ENCODE assay signal across 23 cellular contexts in genomic region chr16:79525132-79525531, GRCh38.
A peak's percentile ranks its signal among the peaks of the same experiment; 100 is the strongest.
DNase-seq lines count a peak whose midpoint lies in the region; ATAC-seq, FAIRE-seq and TF ChIP-seq lines count a peak whose summit lies in the region.
"Had no signal": no experiment of that assay in that cellular context is flagged by ENCODE, and none has a peak within 500 bp of the region (broad histone marks: within the 10 kb centered on the region; RNA-seq: fewer than 3 reads in every experiment).

No MANE protein-coding gene starts in this region.

- DNase-seq in DMS79 treated with DMSO at 0.1 percent for 48 hours (lab: John Stamatoyannopoulos, UW) (peak; percentile 26), DMS79 (lab: John Stamatoyannopoulos, UW) (no peak), NCI-H524 (lab: John Stamatoyannopoulos, UW) (peak; percentile 46 to 72), neuronal stem cell (ENCODE audit: low spot score) (no peak), activated T-cell treated with anti-CD3 and anti-CD28 coated beads for 4 hours (no peak), spleen (no peak)
- DNase-seq in activated T-cell treated with anti-CD3 and anti-CD28 coated beads, Interleukin-2, amount 50 U/mL, for 72 hours: no peak
- DNase-seq: CD4-positive, alpha-beta T cell; CD8-positive, alpha-beta memory T cell; DMS 273 treated with DMSO at 0.1 percent for 48 hours; DND-41; H7; HCEC 1CT had no signal

- peaks cover 28% of the 10 kb centered on the region for H3K27me3 Mint-ChIP-seq in activated T-cell treated with anti-CD3 and anti-CD28 coated beads, Interleukin-2, amount 50 U/mL, for 72 hours (ENCODE audit: low read depth)

- no peak overlapping the region for H3K9ac ChIP-seq in neuronal stem cell (ENCODE audit: low read depth, low read length, poor library complexity)
- H3K9ac ChIP-seq: BLaER1 had no signal

- H4K91ac ChIP-seq in neuronal stem cell (ENCODE audit: low read depth, low read length, poor library complexity): no peak overlapping the region

- H3K27ac Mint-ChIP-seq in activated T-cell treated with anti-CD3 and anti-CD28 coated beads, Interleukin-2, amount 50 U/mL, for 72 hours: no peak overlapping the region
- H3K27ac Mint-ChIP-seq: B cell; CD4-positive, alpha-beta T cell had no signal

- peak overlapping the region; percentile 14 for H2AFZ ChIP-seq in neuronal stem cell (ENCODE audit: low read length)

- TF ChIP-seq CTCF in spleen (IDR thresholded peaks at IDR 0.05 in 8 of 11, conservative IDR thresholded peaks at IDR 0.05 in 3 of 11): no peak

- no peak for ATAC-seq in activated T-cell treated with anti-CD3 and anti-CD28 coated beads, Interleukin-2, amount 50 U/mL, for 72 hours (replicated peaks in 1 of 2)

- H3K18ac ChIP-seq in neuronal stem cell (ENCODE audit: low read length): no peak overlapping the region

- H3K14ac ChIP-seq in neuronal stem cell (ENCODE audit: low read length): no peak overlapping the region

- WGBS in neuronal stem cell (ENCODE audit: extremely low coverage in 2 of 2, insufficient read length in 2 of 2, insufficient replicate concordance in 1 of 2), 2 donors: no CpG with 5 or more reads among the region's 6 CpGs
- WGBS in spleen, 5 donors: 38 to 48% (median 47%) methylated on average over 6 of the region's 6 CpGs

- no peak for TF ChIP-seq POLR2A in spleen (IDR thresholded peaks at IDR 0.05)

- no peak overlapping the region for H2BK120ac ChIP-seq in neuronal stem cell (ENCODE audit: low read depth, low read length)

- H3K9me3 Mint-ChIP-seq in activated T-cell treated with anti-CD3 and anti-CD28 coated beads, Interleukin-2, amount 50 U/mL, for 72 hours: peaks cover 2% of the 10 kb centered on the region in 2 donors
- H3K9me3 Mint-ChIP-seq: CD4-positive, alpha-beta T cell had no signal

- H2BK15ac ChIP-seq in neuronal stem cell (ENCODE audit: low read length): no peak overlapping the region

- no peaks in the 10 kb centered on the region for H3K9me3 ChIP-seq in neuronal stem cell (replicated peaks in 1 of 2; ENCODE audit: control insufficient read depth in 2 of 2, insufficient read depth in 1 of 2, low read depth in 1 of 2, low read length in 2 of 2)
- no peaks in the 10 kb centered on the region for H3K9me3 ChIP-seq in spleen
- H3K9me3 ChIP-seq: BLaER1 had no signal

- no peaks in the 10 kb centered on the region for H3K4me1 Mint-ChIP-seq in activated T-cell treated with anti-CD3 and anti-CD28 coated beads, Interleukin-2, amount 50 U/mL, for 72 hours (ENCODE audit: low read depth)
- H3K4me1 Mint-ChIP-seq: B cell, CD14-positive monocyte had no signal

- no peak overlapping the region for H4K8ac ChIP-seq in neuronal stem cell (ENCODE audit: low read depth, low read length)

- no peak overlapping the region for H3K4me3 ChIP-seq in neuronal stem cell (ENCODE audit: low read length in 2 of 2)
- no peak overlapping the region for H3K4me3 ChIP-seq in spleen
- H3K4me3 ChIP-seq: BLaER1 had no signal

- no peak overlapping the region for H2BK5ac ChIP-seq in neuronal stem cell (ENCODE audit: low read length)

- no peak overlapping the region for H3K23ac ChIP-seq in neuronal stem cell (ENCODE audit: low read depth, low read length, poor library complexity)

- H3K4ac ChIP-seq in neuronal stem cell (ENCODE audit: low read length): no peak overlapping the region

- no peak overlapping the region for H3K4me2 ChIP-seq in neuronal stem cell (ENCODE audit: insufficient read depth, low read length, poor library complexity, severe bottlenecking)
- H3K4me2 ChIP-seq: BLaER1 had no signal

- peak; percentile 46 for FAIRE-seq in endometrium (lab: Jason Lieb, UNC)
- FAIRE-seq: A204.1, D721Med, G401.6, GM12892, H1 had no signal

- H3K79me1 ChIP-seq in neuronal stem cell (ENCODE audit: low read depth, low read length): no peaks in the 10 kb centered on the region

- no peaks in the 10 kb centered on the region for H3K36me3 Mint-ChIP-seq in activated T-cell treated with anti-CD3 and anti-CD28 coated beads, Interleukin-2, amount 50 U/mL, for 72 hours (ENCODE audit: insufficient read depth in 2 of 2)
- H3K36me3 Mint-ChIP-seq: CD14-positive monocyte; CD8-positive, alpha-beta memory T cell had no signal

- no peak overlapping the region for H2BK12ac ChIP-seq in neuronal stem cell (ENCODE audit: low read length)

- H3K36me3 ChIP-seq in neuronal stem cell (replicated peaks in 1 of 2; ENCODE audit: control insufficient read depth in 2 of 2, insufficient read depth in 2 of 2, low read length in 2 of 2) (no peaks in the 10 kb centered on the region), spleen (no peaks in the 10 kb centered on the region)
- H3K36me3 ChIP-seq: BLaER1 had no signal

- H3K4me3 Mint-ChIP-seq in activated T-cell treated with anti-CD3 and anti-CD28 coated beads, Interleukin-2, amount 50 U/mL, for 72 hours: no peak overlapping the region
- H3K4me3 Mint-ChIP-seq: B cell; CD4-positive, alpha-beta T cell; CD8-positive, alpha-beta memory T cell had no signal

- intact Hi-C loops in spleen (cut with DNase I; ENCODE audit: low total_unique reads): no loop called here

- no peak overlapping the region for H2AK5ac ChIP-seq in neuronal stem cell (ENCODE audit: low read depth, low read length)

- H3K27me3 ChIP-seq in neuronal stem cell (ENCODE audit: control insufficient read depth in 3 of 3, insufficient read depth in 3 of 3, low read depth in 1 of 3, low read length in 3 of 3) (no peaks in the 10 kb centered on the region), spleen (replicated peaks in 1 of 7) (peaks cover 0 to 8% (median 0%) of the 10 kb centered on the region in 7 donors)
- H3K27me3 ChIP-seq: BLaER1 had no signal

- H3K4me1 ChIP-seq in neuronal stem cell (ENCODE audit: control insufficient read depth in 2 of 2, insufficient read depth in 1 of 2, low read depth in 1 of 2, low read length in 2 of 2): no peaks in the 10 kb centered on the region
- peaks cover 0 to 8% (median 3%) of the 10 kb centered on the region in 6 donors for H3K4me1 ChIP-seq in spleen

- no peak overlapping the region for H3K27ac ChIP-seq in neuronal stem cell (replicated peaks; ENCODE audit: low read length)
- H3K27ac ChIP-seq in spleen: no peak overlapping the region
- H3K27ac ChIP-seq: 22Rv1, BLaER1 had no signal

Comparison
In these comparisons a context has a peak if more than half of its experiments do, and no peak if none do; other contexts are left out.
1. DNase-seq: peak in DMS79 treated with DMSO at 0.1 percent for 48 hours (single experiment) and NCI-H524 (2 of 2); none in DMS79 (single experiment), neuronal stem cell (single experiment), activated T-cell treated with anti-CD3 and anti-CD28 coated beads, Interleukin-2, amount 50 U/mL, for 72 hours (0 of 2), activated T-cell treated with anti-CD3 and anti-CD28 coated beads for 4 hours (single experiment) and spleen (single experiment).